ENCODE assay signal across 16 cellular contexts in the genomic region with DNA sequence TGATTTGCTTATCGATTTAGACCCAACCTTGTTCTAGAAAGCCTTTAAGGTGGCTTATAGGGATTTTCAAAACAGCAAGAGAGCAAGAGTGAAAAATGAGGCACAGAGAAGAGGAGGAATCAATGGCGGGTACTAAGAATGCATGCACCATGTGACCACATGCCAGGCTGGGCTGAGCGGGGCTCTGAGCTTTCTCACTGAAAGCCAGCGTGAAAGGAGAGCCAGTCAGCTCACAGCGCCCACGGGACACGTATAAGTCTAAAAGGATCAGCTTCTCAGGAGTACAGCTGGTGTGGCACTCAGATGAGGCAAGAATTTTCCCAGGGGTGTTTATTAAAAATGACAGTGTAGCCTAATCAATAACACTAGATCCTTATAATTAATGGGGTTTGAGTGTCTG.
A peak's percentile ranks its signal among the peaks of the same experiment; 100 is the strongest.
DNase-seq lines count a peak whose midpoint lies in the region; ATAC-seq and TF ChIP-seq lines count a peak whose summit lies in the region.
"Had no signal": no experiment of that assay in that cellular context is flagged by ENCODE, and none has a peak within 500 bp of the region (broad histone marks: within the 10 kb centered on the region; RNA-seq: fewer than 3 reads in every experiment).

No MANE protein-coding gene starts in this region.

- DNase-seq in NCI-H82 (lab: John Stamatoyannopoulos, UW): peak; percentile 30
- no peak for DNase-seq in NCI-H82 treated with DMSO at 0.1 percent for 48 hours (lab: John Stamatoyannopoulos, UW; ENCODE audit: unreplicated experiment)
- peak; percentile 49 for DNase-seq in retina
- DNase-seq in DMS53 treated with DMSO at 0.1 percent for 48 hours (lab: John Stamatoyannopoulos, UW; ENCODE audit: unreplicated experiment): no peak
- DNase-seq in WTC11 (ENCODE audit: low spot score): no peak
- DNase-seq: ACHN; BE2C; C1 segment of cervical spinal cord; CD4-positive, CD25-positive, alpha-beta regulatory T cell; CD8-positive, alpha-beta memory T cell; COR-L47; DMS 273 treated with DMSO at 0.1 percent for 48 hours; DMS53; HCEC 1CT had no signal

- ATAC-seq in WTC11: no peak
- ATAC-seq: GM23338 had no signal

- H3K9me3 Mint-ChIP-seq in brain (peaks cover 0 to 8% (median 2%) of the 10 kb centered on the region in 5 experiments), WTC11 (peaks cover 13% of the 10 kb centered on the region)

- no peak overlapping the region for H3K4me3 Mint-ChIP-seq in brain
- no peak overlapping the region for H3K4me3 Mint-ChIP-seq in WTC11
- H3K4me3 Mint-ChIP-seq: CD4-positive, CD25-positive, alpha-beta regulatory T cell; CD8-positive, alpha-beta memory T cell; GM23338 had no signal

- H3K4me1 Mint-ChIP-seq in brain (peaks cover 57% of the 10 kb centered on the region), WTC11 (peaks cover 22% of the 10 kb centered on the region)
- H3K4me1 Mint-ChIP-seq: CD4-positive, CD25-positive, alpha-beta regulatory T cell had no signal

- no peak for TF ChIP-seq CTCF in brain (conservative IDR thresholded peaks at IDR 0.05)
- no peak for TF ChIP-seq CTCF in WTC11 (IDR thresholded peaks at IDR 0.05)

- peaks cover 20% of the 10 kb centered on the region for H3K36me3 Mint-ChIP-seq in brain
- H3K36me3 Mint-ChIP-seq in WTC11: no peaks in the 10 kb centered on the region
- H3K36me3 Mint-ChIP-seq: CD4-positive, CD25-positive, alpha-beta regulatory T cell; CD8-positive, alpha-beta memory T cell had no signal

- peak overlapping the region in 3 of 5 experiments; percentile 2 to 78 (median 11) for H3K27ac Mint-ChIP-seq in brain
- no peak overlapping the region for H3K27ac Mint-ChIP-seq in WTC11
- H3K27ac Mint-ChIP-seq: GM23338 had no signal

- peaks cover 10% of the 10 kb centered on the region for H3K27me3 Mint-ChIP-seq in brain
- no peaks in the 10 kb centered on the region for H3K27me3 Mint-ChIP-seq in WTC11 (ENCODE audit: low read depth)

- CTCF ChIA-PET in WTC11 (lab: Charles Lee): interaction anchor here (1.4 to 19.8 kb wide), 12 partner anchors 10 to 163 kb away, joined by 3 to 364 read pairs (median 48); no protein-coding TSS in a partner anchor

- POLR2A ChIA-PET in WTC11 (lab: Charles Lee): no interaction called here

TF ChIP-seq in WTC11, 78 proteins besides CTCF, POLR2A, EP300 and RAD21:
- TF ChIP-seq ZNF317 (CRISPR knock-in tag; IDR thresholded peaks at IDR 0.05; ENCODE audit: borderline replicate concordance, low read depth) (no peak), IRF2 (CRISPR knock-in tag; IDR thresholded peaks at IDR 0.05; ENCODE audit: borderline replicate concordance, low read depth) (no peak), TEAD4 (CRISPR knock-in tag; IDR thresholded peaks at IDR 0.05) (no peak), ZNF671 (CRISPR knock-in tag; IDR thresholded peaks at IDR 0.05) (no peak), ESRRA (CRISPR knock-in tag; IDR thresholded peaks at IDR 0.05; ENCODE audit: borderline replicate concordance) (no peak), FOXJ3 (CRISPR knock-in tag; IDR thresholded peaks at IDR 0.05; ENCODE audit: borderline replicate concordance) (no peak), NR1H2 (CRISPR knock-in tag; IDR thresholded peaks at IDR 0.05) (no peak), ZMAT4 (CRISPR knock-in tag; IDR thresholded peaks at IDR 0.05) (no peak), ZNF121 (CRISPR knock-in tag; IDR thresholded peaks at IDR 0.05) (no peak), USF2 (CRISPR knock-in tag; IDR thresholded peaks at IDR 0.05) (no peak), OVOL2 (CRISPR knock-in tag; IDR thresholded peaks at IDR 0.05; ENCODE audit: borderline replicate concordance) (no peak), FOXP1 (CRISPR knock-in tag; IDR thresholded peaks at IDR 0.05; ENCODE audit: borderline replicate concordance) (no peak)
- TF ChIP-seq, protein P1, sequence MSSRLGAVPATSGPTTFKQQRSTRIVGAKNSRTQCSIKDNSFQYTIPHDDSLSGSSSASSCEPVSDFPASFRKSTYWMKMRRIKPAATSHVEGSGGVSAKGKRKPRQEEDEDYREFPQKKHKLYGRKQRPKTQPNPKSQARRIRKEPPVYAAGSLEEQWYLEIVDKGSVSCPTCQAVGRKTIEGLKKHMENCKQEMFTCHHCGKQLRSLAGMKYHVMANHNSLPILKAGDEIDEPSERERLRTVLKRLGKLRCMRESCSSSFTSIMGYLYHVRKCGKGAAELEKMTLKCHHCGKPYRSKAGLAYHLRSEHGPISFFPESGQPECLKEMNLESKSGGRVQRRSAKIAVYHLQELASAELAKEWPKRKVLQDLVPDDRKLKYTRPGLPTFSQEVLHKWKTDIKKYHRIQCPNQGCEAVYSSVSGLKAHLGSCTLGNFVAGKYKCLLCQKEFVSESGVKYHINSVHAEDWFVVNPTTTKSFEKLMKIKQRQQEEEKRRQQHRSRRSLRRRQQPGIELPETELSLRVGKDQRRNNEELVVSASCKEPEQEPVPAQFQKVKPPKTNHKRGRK (CRISPR knock-in tag; IDR thresholded peaks at IDR 0.05; ENCODE audit: borderline replicate concordance): no peak
- TF ChIP-seq, protein P2, sequence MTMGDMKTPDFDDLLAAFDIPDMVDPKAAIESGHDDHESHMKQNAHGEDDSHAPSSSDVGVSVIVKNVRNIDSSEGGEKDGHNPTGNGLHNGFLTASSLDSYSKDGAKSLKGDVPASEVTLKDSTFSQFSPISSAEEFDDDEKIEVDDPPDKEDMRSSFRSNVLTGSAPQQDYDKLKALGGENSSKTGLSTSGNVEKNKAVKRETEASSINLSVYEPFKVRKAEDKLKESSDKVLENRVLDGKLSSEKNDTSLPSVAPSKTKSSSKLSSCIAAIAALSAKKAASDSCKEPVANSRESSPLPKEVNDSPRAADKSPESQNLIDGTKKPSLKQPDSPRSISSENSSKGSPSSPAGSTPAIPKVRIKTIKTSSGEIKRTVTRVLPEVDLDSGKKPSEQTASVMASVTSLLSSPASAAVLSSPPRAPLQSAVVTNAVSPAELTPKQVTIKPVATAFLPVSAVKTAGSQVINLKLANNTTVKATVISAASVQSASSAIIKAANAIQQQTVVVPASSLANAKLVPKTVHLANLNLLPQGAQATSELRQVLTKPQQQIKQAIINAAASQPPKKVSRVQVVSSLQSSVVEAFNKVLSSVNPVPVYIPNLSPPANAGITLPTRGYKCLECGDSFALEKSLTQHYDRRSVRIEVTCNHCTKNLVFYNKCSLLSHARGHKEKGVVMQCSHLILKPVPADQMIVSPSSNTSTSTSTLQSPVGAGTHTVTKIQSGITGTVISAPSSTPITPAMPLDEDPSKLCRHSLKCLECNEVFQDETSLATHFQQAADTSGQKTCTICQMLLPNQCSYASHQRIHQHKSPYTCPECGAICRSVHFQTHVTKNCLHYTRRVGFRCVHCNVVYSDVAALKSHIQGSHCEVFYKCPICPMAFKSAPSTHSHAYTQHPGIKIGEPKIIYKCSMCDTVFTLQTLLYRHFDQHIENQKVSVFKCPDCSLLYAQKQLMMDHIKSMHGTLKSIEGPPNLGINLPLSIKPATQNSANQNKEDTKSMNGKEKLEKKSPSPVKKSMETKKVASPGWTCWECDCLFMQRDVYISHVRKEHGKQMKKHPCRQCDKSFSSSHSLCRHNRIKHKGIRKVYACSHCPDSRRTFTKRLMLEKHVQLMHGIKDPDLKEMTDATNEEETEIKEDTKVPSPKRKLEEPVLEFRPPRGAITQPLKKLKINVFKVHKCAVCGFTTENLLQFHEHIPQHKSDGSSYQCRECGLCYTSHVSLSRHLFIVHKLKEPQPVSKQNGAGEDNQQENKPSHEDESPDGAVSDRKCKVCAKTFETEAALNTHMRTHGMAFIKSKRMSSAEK (CRISPR knock-in tag; IDR thresholded peaks at IDR 0.05; ENCODE audit: borderline replicate concordance): no peak
- TF ChIP-seq, protein P3, sequence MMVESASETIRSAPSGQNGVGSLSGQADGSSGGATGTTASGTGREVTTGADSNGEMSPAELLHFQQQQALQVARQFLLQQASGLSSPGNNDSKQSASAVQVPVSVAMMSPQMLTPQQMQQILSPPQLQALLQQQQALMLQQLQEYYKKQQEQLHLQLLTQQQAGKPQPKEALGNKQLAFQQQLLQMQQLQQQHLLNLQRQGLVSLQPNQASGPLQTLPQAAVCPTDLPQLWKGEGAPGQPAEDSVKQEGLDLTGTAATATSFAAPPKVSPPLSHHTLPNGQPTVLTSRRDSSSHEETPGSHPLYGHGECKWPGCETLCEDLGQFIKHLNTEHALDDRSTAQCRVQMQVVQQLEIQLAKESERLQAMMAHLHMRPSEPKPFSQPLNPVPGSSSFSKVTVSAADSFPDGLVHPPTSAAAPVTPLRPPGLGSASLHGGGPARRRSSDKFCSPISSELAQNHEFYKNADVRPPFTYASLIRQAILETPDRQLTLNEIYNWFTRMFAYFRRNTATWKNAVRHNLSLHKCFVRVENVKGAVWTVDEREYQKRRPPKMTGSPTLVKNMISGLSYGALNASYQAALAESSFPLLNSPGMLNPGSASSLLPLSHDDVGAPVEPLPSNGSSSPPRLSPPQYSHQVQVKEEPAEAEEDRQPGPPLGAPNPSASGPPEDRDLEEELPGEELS (CRISPR knock-in tag; IDR thresholded peaks at IDR 0.05): no peak

Comparison
In these comparisons a context has a peak if more than half of its experiments do, and no peak if none do; other contexts are left out.
1. DNase-seq: peak in NCI-H82 (single experiment) and retina (single experiment); none in NCI-H82 treated with DMSO at 0.1 percent for 48 hours (single experiment), DMS53 treated with DMSO at 0.1 percent for 48 hours (single experiment) and WTC11 (single experiment).